Comparison of ENCODE assay signal across 9 cellular contexts in the genomic region with DNA sequence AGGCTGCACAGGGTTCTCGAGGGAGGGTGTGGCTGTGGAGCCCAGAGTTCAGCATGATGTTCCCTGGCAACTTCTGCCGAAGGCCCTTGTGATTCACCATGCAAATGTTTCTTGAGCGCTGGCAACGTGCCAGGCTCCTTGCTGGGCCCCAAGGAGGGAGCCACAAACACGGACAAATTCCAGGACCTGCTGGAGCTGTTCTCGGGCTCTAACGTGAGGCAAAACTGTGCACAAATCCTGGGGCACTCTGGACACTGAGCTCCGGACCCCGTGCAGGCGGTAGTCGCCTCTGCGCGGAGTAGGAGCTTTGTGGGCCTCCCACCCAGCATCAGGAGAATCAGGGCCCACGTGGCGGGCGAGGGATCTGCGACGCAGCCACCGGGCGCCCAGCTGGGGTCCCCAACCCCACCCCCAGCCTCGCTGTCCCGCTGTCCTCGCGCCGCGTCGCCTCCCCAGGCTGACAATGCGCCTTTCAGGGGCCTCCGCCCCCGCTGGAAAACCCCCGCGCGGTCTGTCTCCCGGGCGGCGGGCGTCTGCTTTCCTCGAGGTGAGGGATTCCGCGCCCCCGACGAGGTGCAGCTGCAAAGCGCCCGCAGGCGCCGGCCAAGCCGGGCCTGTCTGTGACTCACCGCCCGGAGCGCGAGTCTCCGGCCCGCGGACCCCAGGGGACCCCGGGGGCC. TPM values are rescaled to one million over a fixed set of nuclear protein-coding genes. Genes with fewer than 3 reads are reported as not detected.
DNase-seq lines count a peak whose midpoint lies in the region; ATAC-seq and TF ChIP-seq lines count a peak whose summit lies in the region.
"Had no signal": no experiment of that assay in that cellular context is flagged by ENCODE, and none has a peak within 500 bp of the region (broad histone marks: within the 10 kb centered on the region; RNA-seq: fewer than 3 reads in every experiment).

No MANE protein-coding gene starts in this region.

- POLR2A ChIA-PET in PC-3 (lab: Charles Lee; ENCODE audit: unreplicated experiment): no interaction called here

- no peaks in the 10 kb centered on the region for H3F3A ChIP-seq in PC-3 (ENCODE audit: low read length, unreplicated experiment)

- ATAC-seq in PC-3 (peak; percentile 19), HG02840 (IDR thresholded peaks at IDR 0.05; ENCODE audit: low FRiP score, unreplicated experiment) (no peak)

- TF ChIP-seq CTCF in PC-3 (conservative IDR thresholded peaks at IDR 0.05; ENCODE audit: low read depth, low read length): no peak
- TF ChIP-seq CTCF in fibroblast of lung (conservative IDR thresholded peaks at IDR 0.05 in 1 of 2, IDR thresholded peaks at IDR 0.05 in 1 of 2; ENCODE audit: low read depth in 1 of 2, low read length in 2 of 2): no peak

- H3K9me3 ChIP-seq in PC-3 (ENCODE audit: low read length) (no peaks in the 10 kb centered on the region), fibroblast of lung (ENCODE audit: control insufficient read depth, insufficient read depth, low read depth, low read length) (no peaks in the 10 kb centered on the region)

- H3K4me3 ChIP-seq in PC-3 (ENCODE audit: low read length) (no peak overlapping the region), fibroblast of lung (replicated peaks in 1 of 4; ENCODE audit: control extremely low read depth in 1 of 4, insufficient read depth in 1 of 4, low read depth in 3 of 4, low read length in 4 of 4) (no peak overlapping the region)

- intact Hi-C loops in PC-3 (cut with micrococcal nuclease) (no loop called here), posterior vena cava (cut with DNase I) (no loop called here)

- no peaks in the 10 kb centered on the region for H3K9me2 ChIP-seq in PC-3 (replicated peaks; ENCODE audit: low read length)

- H3K36me3 ChIP-seq in PC-3 (ENCODE audit: low read depth, low read length) (no peaks in the 10 kb centered on the region), fibroblast of lung (ENCODE audit: control insufficient read depth, insufficient read depth, low read length) (no peaks in the 10 kb centered on the region)

- H3K9ac ChIP-seq in PC-3 (ENCODE audit: low read length) (0 out of 2 replicates have a peak overlapping the region, but pooled peaks have one; percentile 29), fibroblast of lung (ENCODE audit: insufficient read depth, low read length) (no peak overlapping the region)

- H3K27ac ChIP-seq in PC-3 (ENCODE audit: low read length) (peak overlapping the region; percentile 65), fibroblast of lung (ENCODE audit: insufficient read depth, low read length) (peak overlapping the region; percentile 39)

- H3K79me2 ChIP-seq in PC-3 (ENCODE audit: low read length) (no peaks in the 10 kb centered on the region), fibroblast of lung (ENCODE audit: control insufficient read depth, insufficient read depth, low read length) (no peaks in the 10 kb centered on the region)

- H3K4me2 ChIP-seq in PC-3 (ENCODE audit: low read length): peak overlapping the region; percentile 59
- H3K4me2 ChIP-seq in fibroblast of lung (ENCODE audit: extremely low read depth, insufficient read depth, low read length): no peak overlapping the region

- BruUV-seq in PC-3 (replicated peaks; lab: Mats Ljungman, UMichigan): no TSS peak

- CTCF ChIA-PET in PC-3 (lab: Charles Lee): no interaction called here

- H4K20me1 ChIP-seq in PC-3 (ENCODE audit: low read length): no peaks in the 10 kb centered on the region
- H4K20me1 ChIP-seq in fibroblast of lung (ENCODE audit: control insufficient read depth, extremely low read depth, insufficient read depth, low read length): no peaks in the 10 kb centered on the region

- H2AFZ ChIP-seq in PC-3 (ENCODE audit: low read length) (no peak overlapping the region), fibroblast of lung (ENCODE audit: low read length) (no peak overlapping the region)

- DNase-seq in GM04504 (ENCODE audit: low read depth) (peak; percentile 58), PC-3 (peak; percentile 67), fibroblast of lung (ENCODE audit: low read depth in 2 of 2) (peak; percentile 80 to 85), posterior vena cava (ENCODE audit: low spot score) (peak; percentile 92), MV-4-11 (lab: John Stamatoyannopoulos, UW) (no peak)
- DNase-seq in NK-92 treated with Interleukin-12 subunit alpha and Interleukin-12 subunit beta, amount 100 ng/mL, for 24 hours (lab: John Stamatoyannopoulos, UW): no peak
- no peak for DNase-seq in activated CD4-positive, alpha-beta T cell treated with anti-CD3 and anti-CD28 coated beads for 4 hours

- H3K4me1 ChIP-seq in PC-3 (ENCODE audit: insufficient read depth, low read length): peaks cover 67% of the 10 kb centered on the region
- peaks cover 2% of the 10 kb centered on the region for H3K4me1 ChIP-seq in fibroblast of lung (ENCODE audit: control insufficient read depth, extremely low read depth, insufficient read depth, low read length)

- no peaks in the 10 kb centered on the region for H3K27me3 ChIP-seq in PC-3 (ENCODE audit: low read length)
- no peaks in the 10 kb centered on the region for H3K27me3 ChIP-seq in fibroblast of lung (ENCODE audit: control insufficient read depth, insufficient read depth, low read length)

RNA-seq across cellular contexts. Expression of gene SCUBE3, which starts 31.7 kb away (rescaled TPM):
- total RNA-seq in PC-3 (2014; rRNA removed): 1.5 and 2.4 TPM in 2 replicates
- total RNA-seq in fibroblast of lung: under 0.01 TPM in 2 replicates
- 0.29 and 1.2 TPM in 2 replicates for polyA plus RNA-seq in fibroblast of lung
- polyA plus RNA-seq in fibroblast of lung (2012): 0.20 and 1.1 TPM in 2 replicates
- polyA minus RNA-seq in fibroblast of lung (ENCODE audit: low replicate concordance): 0.37 and 2.7 TPM in 2 replicates
- total RNA-seq in posterior vena cava: 10 to 100 TPM; 15.2 to 50.1 TPM

RNA-seq across cellular contexts. Expression of gene TCP11, which starts 40.9 kb away (rescaled TPM):
- 1.3 and 1.7 TPM in 2 replicates for total RNA-seq in PC-3 (2014; rRNA removed)
- total RNA-seq in fibroblast of lung: 0.17 and 0.51 TPM in 2 replicates
- polyA plus RNA-seq in fibroblast of lung: 0.16 and 0.24 TPM in 2 replicates
- polyA plus RNA-seq in fibroblast of lung (2012): 0.16 TPM in 1 of 2 replicates, not detected in the other
- not detected in 2 replicates for polyA minus RNA-seq in fibroblast of lung (ENCODE audit: low replicate concordance)
- not detected for total RNA-seq in posterior vena cava
- total RNA-seq: SK-MEL-5 had no signal

Comparison
In these comparisons a context has a peak if more than half of its experiments do, and no peak if none do; other contexts are left out.
1. DNase-seq: peak in GM04504 (single experiment), PC-3 (single experiment), fibroblast of lung (2 of 2) and posterior vena cava (single experiment); none in MV-4-11 (single experiment), NK-92 treated with Interleukin-12 subunit alpha and Interleukin-12 subunit beta, amount 100 ng/mL, for 24 hours (single experiment) and activated CD4-positive, alpha-beta T cell treated with anti-CD3 and anti-CD28 coated beads for 4 hours (0 of 2).